ENCODE assay signal across 19 cellular contexts in the genomic region with DNA sequence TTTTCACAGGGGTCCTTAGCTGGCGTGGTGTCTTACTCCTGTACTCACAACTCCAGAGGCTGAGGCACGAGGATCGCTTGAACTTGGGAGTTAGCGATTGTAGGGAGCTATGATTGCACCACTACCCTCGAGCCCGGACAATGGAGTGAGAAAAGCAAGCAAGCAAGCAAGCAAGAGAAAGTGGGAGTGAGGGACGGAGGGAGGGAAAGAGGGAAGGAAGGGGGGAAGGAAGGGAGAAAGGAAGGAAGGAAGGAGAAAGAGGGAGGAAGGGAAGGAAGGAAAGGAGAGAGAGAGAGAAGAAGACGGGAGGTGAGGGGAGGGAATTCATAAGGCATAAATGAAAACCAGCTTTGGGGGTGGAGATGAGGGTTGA.
DNase-seq lines count a peak whose midpoint lies in the region; ATAC-seq and TF ChIP-seq lines count a peak whose summit lies in the region.
"Had no signal": no experiment of that assay in that cellular context is flagged by ENCODE, and none has a peak within 500 bp of the region (broad histone marks: within the 10 kb centered on the region; RNA-seq: fewer than 3 reads in every experiment).

No MANE protein-coding gene starts in this region.

- no peaks in the 10 kb centered on the region for H3K36me3 Mint-ChIP-seq in GM23338 (ENCODE audit: low read depth)

- no peaks in the 10 kb centered on the region for H3K9me3 ChIP-seq in esophagus muscularis mucosa
- H3K9me3 ChIP-seq: BLaER1 treated with 17β-estradiol and CSF1 and Interleukin-3, amounts not matched to agents 10 nM and 100 nM; right atrium auricular region had no signal

- peak overlapping the region; percentile 98 for H2AFZ ChIP-seq in GM23338
- H2AFZ ChIP-seq: GM23248 had no signal

- TF ChIP-seq CTCF in GM23338 (conservative IDR thresholded peaks at IDR 0.05; ENCODE audit: low read depth in 2 of 2) (no peak), NB4 (IDR thresholded peaks at IDR 0.05; ENCODE audit: low read depth, low read length) (no peak), epithelial cell of proximal tubule (conservative IDR thresholded peaks at IDR 0.05; ENCODE audit: low read depth, low read length) (no peak), esophagus muscularis mucosa (IDR thresholded peaks at IDR 0.05) (no peak)

- H3K4me3 ChIP-seq in GM23338 (peak overlapping the region; percentile 83), NB4 (ENCODE audit: low read depth, low read length) (peak overlapping the region; percentile 70), epithelial cell of proximal tubule (ENCODE audit: low read depth, low read length) (peak overlapping the region; percentile 3), esophagus muscularis mucosa (no peak overlapping the region)
- H3K4me3 ChIP-seq: BLaER1 treated with 17β-estradiol and CSF1 and Interleukin-3, amounts not matched to agents 10 nM and 100 nM; GM23248; right atrium auricular region had no signal

- H3K9me3 Mint-ChIP-seq in GM23338 = peaks cover 7% of the 10 kb centered on the region
- H3K9me3 Mint-ChIP-seq: central memory CD8-positive, alpha-beta T cell had no signal

- DNase-seq in ACHN (peak; percentile 10), GM23338 (ENCODE audit: low spot score) (no peak), NB4 (ENCODE audit: low read depth) (peak; percentile 61), epithelial cell of proximal tubule (ENCODE audit: low read depth) (no peak), esophagus muscularis mucosa (ENCODE audit: extremely low spot score) (no peak), NCI-H2081 (lab: John Stamatoyannopoulos, UW) (no peak)
- DNase-seq in activated CD4-positive, alpha-beta T cell treated with anti-CD3 and anti-CD28 coated beads for 48 hours = no peak
- DNase-seq: activated CD8-positive, alpha-beta memory T cell treated with anti-CD3 and anti-CD28 coated beads, Interleukin-2, amount 50 U/mL, for 48 hours; GF-D8; natural killer cell; NCI-H1105 treated with DMSO at 0.1 percent for 48 hours; SHP77 had no signal

- H3K4me1 ChIP-seq in GM23338 (ENCODE audit: insufficient read depth) (peaks cover 12% of the 10 kb centered on the region; the same call in 1 of the 2 replicates), esophagus muscularis mucosa (no peaks in the 10 kb centered on the region)
- H3K4me1 ChIP-seq: BLaER1 treated with 17β-estradiol and CSF1 and Interleukin-3, amounts not matched to agents 10 nM and 100 nM; right atrium auricular region had no signal

- H3F3A ChIP-seq in GM23338 (replicated peaks; ENCODE audit: low read depth) = no peaks in the 10 kb centered on the region; the same call in 1 of the 2 replicates

- peaks cover 69% of the 10 kb centered on the region for H3K27me3 ChIP-seq in GM23338 (ENCODE audit: insufficient read depth)
- H3K27me3 ChIP-seq in esophagus muscularis mucosa = peaks cover 0 to 86% (median 13%) of the 10 kb centered on the region in 4 donors

- intact Hi-C loops in esophagus muscularis mucosa (cut with DNase I) = no loop called here

- peaks cover 38% of the 10 kb centered on the region for H3K27me3 Mint-ChIP-seq in GM23338 (ENCODE audit: insufficient read depth, low read depth, poor library complexity)

- H3K4me2 ChIP-seq in GM23338 = peak overlapping the region; percentile 84
- H3K4me2 ChIP-seq: BLaER1 treated with 17β-estradiol and CSF1 and Interleukin-3, amounts not matched to agents 10 nM and 100 nM had no signal

- H4K20me1 ChIP-seq in GM23338 (replicated peaks; ENCODE audit: insufficient read depth) = no peaks in the 10 kb centered on the region; the same call in 1 of the 2 replicates
- H4K20me1 ChIP-seq: BLaER1 treated with 17β-estradiol and CSF1 and Interleukin-3, amounts not matched to agents 10 nM and 100 nM had no signal

- H3K27ac ChIP-seq in GM23338 (ENCODE audit: low read depth) = no peak overlapping the region
- H3K27ac ChIP-seq in esophagus muscularis mucosa (replicated peaks in 1 of 4) = no peak overlapping the region
- H3K27ac ChIP-seq: BLaER1 treated with 17β-estradiol and CSF1 and Interleukin-3, amounts not matched to agents 10 nM and 100 nM; GM23248; right atrium auricular region; VCaP had no signal

- 4% methylated on average over 8 of the region's 8 CpGs for WGBS in esophagus muscularis mucosa

- TF ChIP-seq EP300 in esophagus muscularis mucosa (IDR thresholded peaks at IDR 0.05) = no peak

- in situ Hi-C loops in ACHN (cut with HindIII; ENCODE audit: low pct_ligation_motif_present, low pct_unique_long_range_greater_than_20kb, low sequenced_read_pairs) = no loop called here

- H3K36me3 ChIP-seq in GM23338 (ENCODE audit: insufficient read depth) (no peaks in the 10 kb centered on the region), esophagus muscularis mucosa (no peaks in the 10 kb centered on the region)
- H3K36me3 ChIP-seq: BLaER1 treated with 17β-estradiol and CSF1 and Interleukin-3, amounts not matched to agents 10 nM and 100 nM; right atrium auricular region had no signal

- no peak overlapping the region for H3K27ac Mint-ChIP-seq in GM23338
- H3K27ac Mint-ChIP-seq: natural killer cell had no signal

- TF ChIP-seq POLR2A in NB4 (IDR thresholded peaks at IDR 0.05; ENCODE audit: extremely low read depth, insufficient read length) (no peak), esophagus muscularis mucosa (IDR thresholded peaks at IDR 0.05; ENCODE audit: low read depth) (no peak)

- H3K4me3 Mint-ChIP-seq in GM23338 = peak overlapping the region; percentile 85
- H3K4me3 Mint-ChIP-seq: activated naive CD4-positive, alpha-beta T cell treated with anti-CD3 and anti-CD28 coated beads, Interleukin-2, amount 50 U/mL, for 24 hours; central memory CD8-positive, alpha-beta T cell; natural killer cell had no signal

- H3K9me2 ChIP-seq in GM23338 (ENCODE audit: insufficient read depth) = no peaks in the 10 kb centered on the region

- H3K79me2 ChIP-seq in GM23338 (replicated peaks; ENCODE audit: insufficient read depth) = no peaks in the 10 kb centered on the region

- peak; percentile 42 for ATAC-seq in GM23338
- no peak for ATAC-seq in GM18520 (IDR thresholded peaks at IDR 0.05; ENCODE audit: unreplicated experiment)
- ATAC-seq: natural killer cell had no signal

- peaks cover 8% of the 10 kb centered on the region for H3K4me1 Mint-ChIP-seq in GM23338
- H3K4me1 Mint-ChIP-seq: activated naive CD4-positive, alpha-beta T cell treated with anti-CD3 and anti-CD28 coated beads, Interleukin-2, amount 50 U/mL, for 24 hours; central memory CD8-positive, alpha-beta T cell; natural killer cell had no signal

TF ChIP-seq in GM23338, 12 proteins besides CTCF, POLR2A, EP300 and RAD21 (continues in another document):
- TF ChIP-seq ZNF114 (CRISPR knock-in tag; IDR thresholded peaks at IDR 0.05) (no peak), NANOG (IDR thresholded peaks at IDR 0.05; ENCODE audit: borderline replicate concordance) (no peak), JUNB (IDR thresholded peaks at IDR 0.05; ENCODE audit: unreplicated experiment) (no peak), EZH2 (IDR thresholded peaks at IDR 0.05; ENCODE audit: low read depth, unreplicated experiment) (no peak), STAT1 (IDR thresholded peaks at IDR 0.05; ENCODE audit: unreplicated experiment) (no peak), ZNF331 (CRISPR knock-in tag; IDR thresholded peaks at IDR 0.05; ENCODE audit: low read depth) (no peak)
- TF ChIP-seq, protein P1, sequence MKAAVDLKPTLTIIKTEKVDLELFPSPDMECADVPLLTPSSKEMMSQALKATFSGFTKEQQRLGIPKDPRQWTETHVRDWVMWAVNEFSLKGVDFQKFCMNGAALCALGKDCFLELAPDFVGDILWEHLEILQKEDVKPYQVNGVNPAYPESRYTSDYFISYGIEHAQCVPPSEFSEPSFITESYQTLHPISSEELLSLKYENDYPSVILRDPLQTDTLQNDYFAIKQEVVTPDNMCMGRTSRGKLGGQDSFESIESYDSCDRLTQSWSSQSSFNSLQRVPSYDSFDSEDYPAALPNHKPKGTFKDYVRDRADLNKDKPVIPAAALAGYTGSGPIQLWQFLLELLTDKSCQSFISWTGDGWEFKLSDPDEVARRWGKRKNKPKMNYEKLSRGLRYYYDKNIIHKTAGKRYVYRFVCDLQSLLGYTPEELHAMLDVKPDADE (IDR thresholded peaks at IDR 0.05) = no peak

Comparison
In these comparisons a context has a peak if more than half of its experiments do, and no peak if none do; other contexts are left out.
1. DNase-seq: peak in ACHN (single experiment) and NB4 (single experiment); none in GM23338 (single experiment), epithelial cell of proximal tubule (single experiment), esophagus muscularis mucosa (single experiment), activated CD4-positive, alpha-beta T cell treated with anti-CD3 and anti-CD28 coated beads for 48 hours (single experiment) and NCI-H2081 (0 of 2).
2. H3K4me3 ChIP-seq: peak in GM23338 (single experiment), NB4 (single experiment) and epithelial cell of proximal tubule (single experiment); none in esophagus muscularis mucosa (0 of 4).